Comparison of ENCODE assay signal across 11 cellular contexts in genomic region chr12:64678835-64679234, GRCh38.
DNase-seq lines count a peak whose midpoint lies in the region; ATAC-seq and TF ChIP-seq lines count a peak whose summit lies in the region.
"Had no signal": no experiment of that assay in that cellular context is flagged by ENCODE, and none has a peak within 500 bp of the region (broad histone marks: within the 10 kb centered on the region; RNA-seq: fewer than 3 reads in every experiment).

No MANE protein-coding gene starts in this region.

- H3K27me3 ChIP-seq in left ventricle myocardium inferior (ENCODE audit: low read depth) (no peaks in the 10 kb centered on the region), mesenchymal stem cell (ENCODE audit: control insufficient read depth in 1 of 2, insufficient read depth in 1 of 2, low read length in 2 of 2) (no peaks in the 10 kb centered on the region)
- H3K27me3 ChIP-seq: cardiac muscle cell had no signal

- H3K4me2 ChIP-seq in mesenchymal stem cell (ENCODE audit: low read length, poor library complexity, severe bottlenecking) (no peak overlapping the region), OCI-LY7 (ENCODE audit: low read length) (no peak overlapping the region)

- no peak overlapping the region for H3K14ac ChIP-seq in mesenchymal stem cell (ENCODE audit: low read length in 2 of 2)

- no peak overlapping the region for H2BK15ac ChIP-seq in mesenchymal stem cell (ENCODE audit: low read depth, poor library complexity, severe bottlenecking)

- H3K4me3 Mint-ChIP-seq in activated naive CD8-positive, alpha-beta T cell treated with anti-CD3 and anti-CD28 coated beads for 36 hours: no peak overlapping the region

- 94% methylated on average over 5 of the region's 5 CpGs for WGBS in mesenchymal stem cell

- H3K18ac ChIP-seq in mesenchymal stem cell (ENCODE audit: low read depth in 1 of 2, low read length in 2 of 2): no peak overlapping the region

- H3K9ac ChIP-seq in mesenchymal stem cell (ENCODE audit: low read length): peak overlapping the region; percentile 75

- H3K79me2 ChIP-seq in OCI-LY7 (ENCODE audit: insufficient read depth, low read depth, low read length): peaks cover 80% of the 10 kb centered on the region

- no peak overlapping the region for H3K23ac ChIP-seq in mesenchymal stem cell (ENCODE audit: low read length in 2 of 2)

- peak overlapping the region; percentile 86 for H3K27ac Mint-ChIP-seq in activated naive CD8-positive, alpha-beta T cell treated with anti-CD3 and anti-CD28 coated beads for 36 hours

- POLR2A ChIA-PET in OCI-LY7 (lab: Charles Lee): interaction anchor here (2.4 kb wide), 1 partner anchor 10 kb away, joined by 8 read pairs; no protein-coding TSS in a partner anchor

- intact Hi-C loops in left ventricle myocardium inferior (cut with micrococcal nuclease): loop anchor here (10.0 kb wide), 1 partner anchor 64 kb away; the partner anchor contains the start of gene RASSF3
- intact Hi-C loops in Right ventricle myocardium superior (cut with DNase I): no loop called here
- intact Hi-C loops in mucosa of descending colon (cut with DNase I, micrococcal nuclease): loop anchor here in 1 of 2 donors (5.0 kb wide), 1 partner anchor 67 kb away; the partner anchor contains the start of gene RASSF3
- intact Hi-C loops in OCI-LY7 (cut with micrococcal nuclease; ENCODE audit: unreplicated experiment): no loop called here

- no peak overlapping the region for H3K4me3 ChIP-seq in left ventricle myocardium inferior
- H3K4me3 ChIP-seq in mesenchymal stem cell (ENCODE audit: insufficient read depth in 1 of 2, low read depth in 1 of 2, low read length in 2 of 2): no peak overlapping the region
- no peak overlapping the region for H3K4me3 ChIP-seq in mucosa of descending colon
- no peak overlapping the region for H3K4me3 ChIP-seq in OCI-LY7 (ENCODE audit: low read depth, low read length, poor library complexity, severe bottlenecking)
- H3K4me3 ChIP-seq: cardiac muscle cell had no signal

- CTCF ChIA-PET in OCI-LY7 (lab: Charles Lee; ENCODE audit: unreplicated experiment): interaction anchor here (0.8 to 1.2 kb wide), 3 partner anchors 9 to 123 kb away, joined by 3 to 4 read pairs (median 3); no protein-coding TSS in a partner anchor

- H4K8ac ChIP-seq in mesenchymal stem cell (ENCODE audit: low read length): no peak overlapping the region

- no peak overlapping the region for H2BK12ac ChIP-seq in mesenchymal stem cell (ENCODE audit: low read length in 2 of 2)

- H3K4me1 Mint-ChIP-seq in activated naive CD8-positive, alpha-beta T cell treated with anti-CD3 and anti-CD28 coated beads for 36 hours: peaks cover 90% of the 10 kb centered on the region

- H4K20me1 ChIP-seq in OCI-LY7 (ENCODE audit: insufficient read depth, low read length): peaks cover 23% of the 10 kb centered on the region; the same call in 1 of the 2 replicates

- H3K4me1 ChIP-seq in left ventricle myocardium inferior (peaks cover 98% of the 10 kb centered on the region), mesenchymal stem cell (ENCODE audit: control insufficient read depth, insufficient read depth, low read depth, low read length) (peaks cover 13% of the 10 kb centered on the region), mucosa of descending colon (ENCODE audit: low read depth) (peaks cover 58% of the 10 kb centered on the region), OCI-LY7 (ENCODE audit: insufficient read depth, low read length, poor library complexity, severe bottlenecking) (peaks cover 46% of the 10 kb centered on the region)

- DNase-seq in left ventricle myocardium inferior: no peak
- no peak for DNase-seq in Right ventricle myocardium superior
- no peak for DNase-seq in activated naive CD8-positive, alpha-beta T cell treated with anti-CD3 and anti-CD28 coated beads for 36 hours
- no peak for DNase-seq in mesenchymal stem cell
- no peak for DNase-seq in mucosa of descending colon
- no peak for DNase-seq in cerebellar nuclear complex (lab: John Stamatoyannopoulos, UW)
- DNase-seq in HuH-7.5 (ENCODE audit: low spot score): no peak
- no peak for DNase-seq in OCI-LY7 (ENCODE audit: low spot score)
- DNase-seq: midbrain, NCI-H1694 had no signal

- H2AK5ac ChIP-seq in mesenchymal stem cell (ENCODE audit: low read length, severe bottlenecking): peak overlapping the region; percentile 23

- no peaks in the 10 kb centered on the region for H3K9me2 ChIP-seq in OCI-LY7 (ENCODE audit: insufficient read depth, low read length)

- no peaks in the 10 kb centered on the region for H3K9me3 ChIP-seq in left ventricle myocardium inferior (replicated peaks)
- H3K9me3 ChIP-seq in mesenchymal stem cell (ENCODE audit: control insufficient read depth, low read length): no peaks in the 10 kb centered on the region
- no peaks in the 10 kb centered on the region for H3K9me3 ChIP-seq in mucosa of descending colon
- H3K9me3 ChIP-seq in OCI-LY7 (ENCODE audit: low read length): no peaks in the 10 kb centered on the region

- H3K79me1 ChIP-seq in mesenchymal stem cell (replicated peaks; ENCODE audit: low read length, poor library complexity, severe bottlenecking): peaks cover 20% of the 10 kb centered on the region

- no peak overlapping the region for H2BK5ac ChIP-seq in mesenchymal stem cell (ENCODE audit: low read depth, low read length, poor library complexity, severe bottlenecking)

- BruUV-seq in OCI-LY7 (replicated peaks; lab: Mats Ljungman, UMichigan): no TSS peak

- H2AFZ ChIP-seq in mesenchymal stem cell (ENCODE audit: low read depth, low read length) (no peak overlapping the region), OCI-LY7 (ENCODE audit: low read length) (no peak overlapping the region)

- H3K36me3 ChIP-seq in left ventricle myocardium inferior (no peaks in the 10 kb centered on the region), mesenchymal stem cell (ENCODE audit: control insufficient read depth in 1 of 2, insufficient read depth in 2 of 2, low read depth in 1 of 2, low read length in 2 of 2) (no peaks in the 10 kb centered on the region), mucosa of descending colon (ENCODE audit: low read depth) (no peaks in the 10 kb centered on the region), OCI-LY7 (ENCODE audit: insufficient read depth, low read length) (no peaks in the 10 kb centered on the region)
- H3K36me3 ChIP-seq: cardiac muscle cell had no signal

- H3K4ac ChIP-seq in mesenchymal stem cell (ENCODE audit: low read depth in 1 of 2, low read length in 2 of 2): no peak overlapping the region

- no peaks in the 10 kb centered on the region for H3K27me3 Mint-ChIP-seq in activated naive CD8-positive, alpha-beta T cell treated with anti-CD3 and anti-CD28 coated beads for 36 hours

- peaks cover 9% of the 10 kb centered on the region for H3K36me3 Mint-ChIP-seq in activated naive CD8-positive, alpha-beta T cell treated with anti-CD3 and anti-CD28 coated beads for 36 hours

- no peak overlapping the region for H2BK120ac ChIP-seq in mesenchymal stem cell (ENCODE audit: low read depth, low read length)

- H3K27ac ChIP-seq in left ventricle myocardium inferior (replicated peaks) (peak overlapping the region; percentile 74), mesenchymal stem cell (ENCODE audit: low read length, poor library complexity, severe bottlenecking) (peak overlapping the region; percentile 4), OCI-LY7 (ENCODE audit: low read depth, low read length, poor library complexity, severe bottlenecking) (no peak overlapping the region)

- no peak for TF ChIP-seq CTCF in left ventricle myocardium inferior (IDR thresholded peaks at IDR 0.05; ENCODE audit: borderline replicate concordance)
- no peak for TF ChIP-seq CTCF in mucosa of descending colon (IDR thresholded peaks at IDR 0.05)
- no peak for TF ChIP-seq CTCF in OCI-LY7 (conservative IDR thresholded peaks at IDR 0.05; ENCODE audit: low read length)

- peaks cover 2% of the 10 kb centered on the region for H3K9me3 Mint-ChIP-seq in activated naive CD8-positive, alpha-beta T cell treated with anti-CD3 and anti-CD28 coated beads for 36 hours

- ATAC-seq in Right ventricle myocardium superior (ENCODE audit: poor library complexity): no peak
- no peak for ATAC-seq in mucosa of descending colon

- H4K91ac ChIP-seq in mesenchymal stem cell (ENCODE audit: low read length): no peak overlapping the region
